ENCODE assay signal across 8 cellular contexts in the genomic region with DNA sequence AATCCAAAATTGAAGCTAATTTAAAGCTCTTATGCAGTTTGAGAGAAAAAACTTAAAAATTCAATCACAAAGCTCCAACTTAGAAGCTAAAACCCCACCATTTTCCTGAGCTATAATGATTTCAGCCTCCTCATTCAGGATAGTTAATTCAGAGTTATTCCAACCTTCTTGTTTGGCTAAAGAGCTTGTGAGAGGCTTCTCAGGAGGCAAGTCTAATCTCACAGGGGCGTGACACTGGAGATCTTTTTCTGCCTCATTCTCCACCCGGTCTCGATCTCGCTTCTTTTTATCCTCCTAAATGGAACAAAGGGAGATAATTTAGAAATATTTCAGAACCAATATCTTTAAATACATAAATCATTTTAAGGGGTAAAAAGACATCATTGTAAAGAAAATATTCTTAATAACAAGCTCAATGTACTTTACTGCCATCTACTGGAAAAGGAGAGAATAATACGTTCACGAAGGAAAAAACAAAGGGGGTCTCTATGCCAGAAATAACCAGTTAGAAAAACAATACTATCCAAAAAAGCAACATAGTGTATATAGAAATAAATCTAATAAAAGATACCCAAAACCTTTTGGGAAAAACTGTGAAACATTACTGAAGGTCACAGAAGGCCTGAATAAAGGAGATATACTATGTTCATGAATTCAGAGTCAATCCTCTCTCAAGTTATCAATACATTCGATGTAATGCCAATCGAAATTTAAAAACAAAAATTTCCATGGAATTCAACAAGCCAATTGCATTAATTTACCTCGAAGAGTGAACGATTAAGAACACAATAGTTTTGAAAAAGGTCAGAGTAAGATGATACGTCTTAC. TPM values are rescaled to one million over a fixed set of nuclear protein-coding genes. Genes with fewer than 3 reads are reported as not detected.
DNase-seq lines count a peak whose midpoint lies in the region; ATAC-seq and TF ChIP-seq lines count a peak whose summit lies in the region.

No MANE protein-coding gene starts in this region.

- H3K36me3 ChIP-seq in sigmoid colon = peaks cover 3 to 55% (median 8%) of the 10 kb centered on the region in 4 donors

- no peak for TF ChIP-seq POLR2A in sigmoid colon (IDR thresholded peaks at IDR 0.05)

- peak; percentile 39 for DNase-seq in DMS 273 (lab: John Stamatoyannopoulos, UW; ENCODE audit: unreplicated experiment)
- DNase-seq in DMS 273 treated with DMSO at 0.1 percent for 48 hours (lab: John Stamatoyannopoulos, UW) = no peak
- peak; percentile 19 for DNase-seq in NCI-H2227 (lab: John Stamatoyannopoulos, UW; ENCODE audit: unreplicated experiment)
- no peak for DNase-seq in dorsolateral prefrontal cortex
- no peak for DNase-seq in sigmoid colon
- DNase-seq in pons (ENCODE audit: low spot score) = no peak

- H3K4me3 ChIP-seq in dorsolateral prefrontal cortex (no peak overlapping the region), sigmoid colon (no peak overlapping the region)

- TF ChIP-seq EP300 in sigmoid colon (IDR thresholded peaks at IDR 0.05) = no peak

- no peaks in the 10 kb centered on the region for H3K9me3 ChIP-seq in sigmoid colon

- ATAC-seq in GM18511 (IDR thresholded peaks at IDR 0.05; ENCODE audit: unreplicated experiment) = no peak
- no peak for ATAC-seq in HG03097 (IDR thresholded peaks at IDR 0.05; ENCODE audit: low FRiP score, unreplicated experiment)

- no peak overlapping the region for H3K27ac ChIP-seq in dorsolateral prefrontal cortex
- H3K27ac ChIP-seq in sigmoid colon = no peak overlapping the region

- WGBS in sigmoid colon, 2 donors = 83 to 84% methylated on average over 11 of the region's 11 CpGs

- peaks cover 0 to 16% (median 5%) of the 10 kb centered on the region in 4 donors for H3K4me1 ChIP-seq in sigmoid colon

- peak in 55 of 56 donors; percentile 20 to 81 (median 57) for TF ChIP-seq CTCF in dorsolateral prefrontal cortex (IDR thresholded peaks at IDR 0.05 in 54 of 56, conservative IDR thresholded peaks at IDR 0.05 in 2 of 56; ENCODE audit: low read depth in 1 of 56, partially characterized antibody in 56 of 56)
- TF ChIP-seq CTCF in sigmoid colon (IDR thresholded peaks at IDR 0.05) = peak in 3 of 4 experiments; percentile 37 to 64 (median 40)

- intact Hi-C loops in dorsolateral prefrontal cortex (cut with DNase I) (loop anchor here (5.0 to 10.0 kb wide), 3 partner anchors 110 to 328 kb away; partner anchors contain the start of gene CNEP1R1 (in 1 of the 2)), sigmoid colon (cut with DNase I) (loop anchor here (2.0 kb wide), 1 partner anchor 140 kb away; no protein-coding TSS in a partner anchor)

- H3K27me3 ChIP-seq in dorsolateral prefrontal cortex (no peaks in the 10 kb centered on the region), sigmoid colon (no peaks in the 10 kb centered on the region)

RNA-seq across cellular contexts. Expression of gene BRD7, which starts 13.9 kb away (rescaled TPM):
- total RNA-seq in dorsolateral prefrontal cortex (10 to 100 TPM; 39.0 to 87.8 (median 53.4) TPM), sigmoid colon (10 to 100 TPM; 52.0 to 56.4 (median 53.7) TPM)
- polyA plus RNA-seq in sigmoid colon = 10 to 100 TPM; 34.2 to 38.6 (median 38.6) TPM

Comparison
In these comparisons a context has a peak if more than half of its experiments do, and no peak if none do; other contexts are left out.
1. DNase-seq: peak in DMS 273 (single experiment) and NCI-H2227 (single experiment); none in DMS 273 treated with DMSO at 0.1 percent for 48 hours (single experiment), dorsolateral prefrontal cortex (0 of 10), sigmoid colon (single experiment) and pons (single experiment).